Comparison of ENCODE assay signal across 1 cellular context in genomic region chr4:143380651-143381050, GRCh38.
TF ChIP-seq lines count a peak whose summit lies in the region.

No MANE protein-coding gene starts in this region.

TF ChIP-seq in IMR-90, 13 proteins besides CTCF, POLR2A, EP300 and RAD21:
- TF ChIP-seq SMC3 (IDR thresholded peaks at IDR 0.05; ENCODE audit: low read depth, low read length) (no peak), RFX5 (IDR thresholded peaks at IDR 0.05; ENCODE audit: low read depth, low read length) (no peak)
TF ChIP-seq in IMR-90: peak in this region for 0.
